30 cellular contexts compared by ENCODE assay signal in genomic region chr7:128123291-128124037, GRCh38.
DNase-seq lines count a peak whose midpoint lies in the region; ATAC-seq, FAIRE-seq and TF ChIP-seq lines count a peak whose summit lies in the region.
"Had no signal": no experiment of that assay in that cellular context is flagged by ENCODE, and none has a peak within 500 bp of the region (broad histone marks: within the 10 kb centered on the region; RNA-seq: fewer than 3 reads in every experiment).

No MANE protein-coding gene starts in this region.

- no peak overlapping the region; the same call in 1 of the 2 replicates for H4K8ac ChIP-seq in H1 (ENCODE audit: extremely low read depth, insufficient read depth, low read length)

- no peak; a peak in 1 of 4 replicates for TF ChIP-seq RAD21 in H1 (IDR thresholded peaks at IDR 0.05 in 1 of 2, conservative IDR thresholded peaks at IDR 0.05 in 1 of 2; ENCODE audit: low read depth in 2 of 2, low read length in 2 of 2)

- no peaks in the 10 kb centered on the region for H3K27me3 ChIP-seq in DOHH2 (ENCODE audit: control insufficient read depth, low read length)
- H3K27me3 ChIP-seq in H1 (replicated peaks in 1 of 4; ENCODE audit: control insufficient read depth in 3 of 4, extremely low read depth in 1 of 4, insufficient read depth in 3 of 4, low read length in 3 of 4), result peaks cover 0 to 2% (median 1%) of the 10 kb centered on the region in 4 experiments; a peak in 1 of 7 replicates
- H3K27me3 ChIP-seq: left lung had no signal

- no peak overlapping the region for H3K9ac ChIP-seq in H1 (replicated peaks in 1 of 4; ENCODE audit: extremely low read depth in 1 of 4, low read depth in 3 of 4, low read length in 3 of 4)

- H3K36me3 ChIP-seq in DOHH2 (ENCODE audit: control insufficient read depth, low read length), result no peaks in the 10 kb centered on the region
- no peaks in the 10 kb centered on the region for H3K36me3 ChIP-seq in H1 (ENCODE audit: control insufficient read depth in 2 of 4, insufficient read depth in 4 of 4, low read length in 3 of 4)
- H3K36me3 ChIP-seq: left lung had no signal

- no peak overlapping the region for H3K4ac ChIP-seq in H1 (replicated peaks; ENCODE audit: insufficient read length, low read depth, low read length)

- no peak overlapping the region for H3K56ac ChIP-seq in H1 (replicated peaks; ENCODE audit: insufficient read length, low read depth, low read length)

- no peak for FAIRE-seq in H1 (lab: Jason Lieb, UNC)
- FAIRE-seq: astrocyte, endometrium, RCC 7860, small intestine had no signal

- no peaks in the 10 kb centered on the region for H3K23me2 ChIP-seq in H1 (ENCODE audit: low read depth, low read length)

- no peak overlapping the region for H2AK5ac ChIP-seq in H1 (ENCODE audit: low read depth, low read length)

- H4K91ac ChIP-seq in H1 (replicated peaks; ENCODE audit: insufficient read length, low read length), result no peak overlapping the region

- H2BK120ac ChIP-seq in H1 (replicated peaks; ENCODE audit: low read depth, low read length), result no peak overlapping the region

- no peak overlapping the region for H3K14ac ChIP-seq in H1 (ENCODE audit: insufficient read length)

- H2BK5ac ChIP-seq in H1 (ENCODE audit: low read depth, low read length), result no peak overlapping the region

- 74% methylated on average over 12 of the region's 12 CpGs; no CpG with 5 or more reads in 1 of the 2 experiments for WGBS in H1 (ENCODE audit: extremely low coverage in 1 of 2, insufficient coverage in 1 of 2, insufficient read length in 1 of 2, insufficient replicate concordance in 2 of 2, low coverage in 1 of 2, low lambda C conversion rate in 2 of 2, missing lambda C conversion rate in 1 of 2), 2 experiments

- H2AFZ ChIP-seq in H1 (ENCODE audit: low read length), result no peak overlapping the region

- ATAC-seq in GM21717 (IDR thresholded peaks at IDR 0.05; ENCODE audit: unreplicated experiment) (no peak), T-helper 17 cell (no peak)

- H3K79me2 ChIP-seq in DOHH2 (ENCODE audit: control insufficient read depth, low read length) (no peaks in the 10 kb centered on the region), H1 (ENCODE audit: control insufficient read depth in 1 of 2, insufficient read depth in 2 of 2, low read length in 2 of 2) (no peaks in the 10 kb centered on the region)

- H3K79me1 ChIP-seq in H1 (ENCODE audit: low read depth, low read length), result no peaks in the 10 kb centered on the region

- H3K4me1 Mint-ChIP-seq in osteocyte (ENCODE audit: unreplicated experiment), result peaks cover 4% of the 10 kb centered on the region
- peaks cover 4% of the 10 kb centered on the region for H3K4me1 Mint-ChIP-seq in T-helper 17 cell

- peaks cover 30% of the 10 kb centered on the region for H3K27me3 Mint-ChIP-seq in osteocyte (ENCODE audit: unreplicated experiment)
- H3K27me3 Mint-ChIP-seq in T-helper 17 cell, result peaks cover 2% of the 10 kb centered on the region
- H3K27me3 Mint-ChIP-seq: activated naive CD8-positive, alpha-beta T cell treated with anti-CD3 and anti-CD28 coated beads for 36 hours had no signal

- H3K27ac Mint-ChIP-seq in osteocyte (ENCODE audit: unreplicated experiment) (no peak overlapping the region), T-helper 17 cell (no peak overlapping the region)
- H3K27ac Mint-ChIP-seq: activated B cell treated with CpG ODN at 0.5 μM for 24 hours; activated naive CD8-positive, alpha-beta T cell treated with anti-CD3 and anti-CD28 coated beads for 36 hours; activated T-helper 2 cell treated with anti-CD3 and anti-CD28 coated beads, Interferon-gamma antibody, Interleukin-2, Interleukin-4, amounts not matched to agents 10 μg/mL and 5 μg/mL and 100 μg/mL, durations not matched to agents 14 hours and 24 hours and 36 hours; immature natural killer cell; type B pancreatic cell had no signal

- H3K9me2 ChIP-seq in DOHH2 (replicated peaks; ENCODE audit: control insufficient read depth, low read length), result no peaks in the 10 kb centered on the region

- H3K4me2 ChIP-seq in DOHH2 (ENCODE audit: low read length) (peak overlapping the region; percentile 70), H1 (ENCODE audit: insufficient read depth in 1 of 2, low read depth in 2 of 2, low read length in 2 of 2) (no peak overlapping the region)

- no peak for TF ChIP-seq POLR2A in H1 (IDR thresholded peaks at IDR 0.05; ENCODE audit: control extremely low read depth in 1 of 2, low read depth in 2 of 2, low read length in 2 of 2)

- DNase-seq in NCI-H82 (lab: John Stamatoyannopoulos, UW), result peak; percentile 82
- DNase-seq in H1 (ENCODE audit: low read depth in 1 of 2, low spot score in 2 of 2), result no peak
- peak; percentile 62 for DNase-seq in osteocyte (ENCODE audit: extremely low spot score, unreplicated experiment)
- DNase-seq in NCI-H187 (lab: John Stamatoyannopoulos, UW), result no peak
- DNase-seq in T-helper 17 cell, result no peak
- DNase-seq: activated B cell treated with CpG ODN at 0.5 μM for 24 hours; activated naive CD8-positive, alpha-beta T cell treated with anti-CD3 and anti-CD28 coated beads for 36 hours; cortex of kidney; DMS79 treated with DMSO at 0.1 percent for 48 hours; GOT3; hippocampal formation; immature natural killer cell; IMR-90; left lung; mesendoderm; NCI-H1092; NCI-H1930; NCI-H2227 treated with DMSO at 0.1 percent for 48 hours; occipital lobe; small intestine; stimulated activated CD4-positive, alpha-beta T cell treated with anti-CD3 and anti-CD28 coated beads, Interleukin-1b, Interleukin-23, amount 100 ng/mL, for 48 hours; stimulated activated CD8-positive, alpha-beta memory T cell treated with anti-CD3 and anti-CD28 coated beads, Interleukin-4, amount 100 ng/mL, for 48 hours had no signal

- no peak overlapping the region for H3K4me3 ChIP-seq in DOHH2 (ENCODE audit: low read length)
- no peak overlapping the region for H3K4me3 ChIP-seq in H1 (ENCODE audit: extremely low read depth in 1 of 4, insufficient read depth in 2 of 4, low read depth in 3 of 4, low read length in 4 of 4)
- H3K4me3 ChIP-seq: left lung had no signal

- H3K9me3 ChIP-seq in DOHH2 (ENCODE audit: control insufficient read depth, insufficient read depth, low read length), result no peaks in the 10 kb centered on the region
- no peaks in the 10 kb centered on the region for H3K9me3 ChIP-seq in H1 (ENCODE audit: insufficient read depth in 2 of 2, low read depth in 1 of 2, low read length in 1 of 2)
- no peaks in the 10 kb centered on the region for H3K9me3 ChIP-seq in T-helper 17 cell (ENCODE audit: control insufficient read depth, low read length, poor library complexity, severe bottlenecking)
- H3K9me3 ChIP-seq: left lung had no signal

- H4K20me1 ChIP-seq in DOHH2 (ENCODE audit: control insufficient read depth, insufficient read depth, low read depth, low read length), result no peaks in the 10 kb centered on the region
- H4K20me1 ChIP-seq in H1 (replicated peaks in 1 of 2; ENCODE audit: control insufficient read depth in 1 of 2, insufficient read depth in 2 of 2, low read length in 2 of 2), result no peaks in the 10 kb centered on the region

- H2BK15ac ChIP-seq in H1 (ENCODE audit: low read length), result no peak overlapping the region

- H3K23ac ChIP-seq in H1 (ENCODE audit: insufficient read length), result no peak overlapping the region

- H3K4me3 Mint-ChIP-seq in osteocyte (ENCODE audit: unreplicated experiment) (no peak overlapping the region), T-helper 17 cell (no peak overlapping the region)
- H3K4me3 Mint-ChIP-seq: activated B cell treated with CpG ODN at 0.5 μM for 24 hours; activated naive CD8-positive, alpha-beta T cell treated with anti-CD3 and anti-CD28 coated beads for 36 hours; immature natural killer cell; type B pancreatic cell had no signal

- H3K36me3 Mint-ChIP-seq in osteocyte (ENCODE audit: unreplicated experiment), result no peaks in the 10 kb centered on the region
- no peaks in the 10 kb centered on the region for H3K36me3 Mint-ChIP-seq in T-helper 17 cell (ENCODE audit: low read depth)
- H3K36me3 Mint-ChIP-seq: activated naive CD8-positive, alpha-beta T cell treated with anti-CD3 and anti-CD28 coated beads for 36 hours; immature natural killer cell; type B pancreatic cell had no signal

- POLR2A ChIA-PET in H1 (lab: Charles Lee; ENCODE audit: partially characterized antibody), result interaction anchor here (0.8 to 3.7 kb wide), 3 partner anchors 13 to 22 kb away, joined by 4 to 13 read pairs (median 4); no protein-coding TSS in a partner anchor

- H3K4me1 ChIP-seq in DOHH2 (ENCODE audit: control insufficient read depth, low read length), result peaks cover 59% of the 10 kb centered on the region
- peaks cover 3 to 8% (median 4%) of the 10 kb centered on the region in 4 experiments; a peak in 6 of 7 replicates for H3K4me1 ChIP-seq in H1 (replicated peaks in 1 of 4; ENCODE audit: control insufficient read depth in 3 of 4, insufficient read depth in 4 of 4, low read length in 3 of 4)

- 0 out of 2 replicates have a peak overlapping the region, but pooled peaks have one; percentile 38 for H3K18ac ChIP-seq in H1 (ENCODE audit: extremely low read depth, low read length)

- CTCF ChIA-PET in H1 (lab: Charles Lee; ENCODE audit: partially characterized antibody), result interaction anchor here (0.6 to 4.0 kb wide), 19 partner anchors 11 to 199 kb away, joined by 3 to 35 read pairs (median 4); no protein-coding TSS in a partner anchor

- no peaks in the 10 kb centered on the region for H3K9me3 Mint-ChIP-seq in osteocyte (ENCODE audit: unreplicated experiment)
- H3K9me3 Mint-ChIP-seq: activated B cell treated with CpG ODN at 0.5 μM for 24 hours; activated naive CD8-positive, alpha-beta T cell treated with anti-CD3 and anti-CD28 coated beads for 36 hours; activated T-helper 2 cell treated with anti-CD3 and anti-CD28 coated beads, Interferon-gamma antibody, Interleukin-2, Interleukin-4, amounts not matched to agents 10 μg/mL and 5 μg/mL and 100 μg/mL, durations not matched to agents 14 hours and 24 hours and 36 hours; type B pancreatic cell had no signal

- no peak for TF ChIP-seq CTCF in DOHH2 (IDR thresholded peaks at IDR 0.05; ENCODE audit: low read depth, low read length, poor library complexity, severe bottlenecking)
- peak in 1 of 3 experiments; percentile 3; a peak in 1 of 4 replicates for TF ChIP-seq CTCF in H1 (IDR thresholded peaks at IDR 0.05; ENCODE audit: control extremely low read depth in 1 of 3, insufficient read depth in 1 of 3, low read depth in 1 of 3, low read length in 3 of 3)
- no peak for TF ChIP-seq CTCF in osteocyte (IDR thresholded peaks at IDR 0.05)

- no peak overlapping the region for H4K5ac ChIP-seq in H1 (ENCODE audit: insufficient read length, low read depth, low read length)

- no peak overlapping the region for H3K27ac ChIP-seq in DOHH2 (ENCODE audit: low read depth, low read length)
- H3K27ac ChIP-seq in H1 (ENCODE audit: low read depth, low read length), result no peak overlapping the region
- H3K27ac ChIP-seq: C4-2B had no signal

- TF ChIP-seq EP300 in H1 (IDR thresholded peaks at IDR 0.05; ENCODE audit: borderline replicate concordance in 1 of 2, low read depth in 2 of 2, low read length in 2 of 2), result no peak

- peak overlapping the region; percentile 19; the same call in 1 of the 2 replicates for H2BK12ac ChIP-seq in H1 (ENCODE audit: low read depth, low read length)

- H2BK20ac ChIP-seq in H1 (ENCODE audit: low read length), result no peak overlapping the region

- peaks cover 13% of the 10 kb centered on the region for H3F3A ChIP-seq in DOHH2 (ENCODE audit: control insufficient read depth, insufficient read depth)

Comparison
In these comparisons a context has a peak if more than half of its experiments do, and no peak if none do; other contexts are left out.
1. DNase-seq: peak in NCI-H82 (single experiment) and osteocyte (single experiment); none in H1 (0 of 2), NCI-H187 (0 of 2) and T-helper 17 cell (0 of 3).